In genomic region chr2:170177950-170178781, GRCh38 we compare ENCODE assay signal across 9 cellular contexts. TPM values are rescaled to one million over a fixed set of nuclear protein-coding genes. Genes with fewer than 3 reads are reported as not detected.
DNase-seq lines count a peak whose midpoint lies in the region; TF ChIP-seq lines count a peak whose summit lies in the region.
"Had no signal": no experiment of that assay in that cellular context is flagged by ENCODE, and none has a peak within 500 bp of the region (broad histone marks: within the 10 kb centered on the region; RNA-seq: fewer than 3 reads in every experiment).

MYO3B (plus strand) TSS chr2:170178147; CDS start chr2:170178288, 141 bp downstream.

- no peak for TF ChIP-seq EP300 in transverse colon (IDR thresholded peaks at IDR 0.05; ENCODE audit: low read depth)

- H3K9me3 ChIP-seq in smooth muscle cell (replicated peaks; ENCODE audit: low read depth) (no peaks in the 10 kb centered on the region), transverse colon (no peaks in the 10 kb centered on the region)
- H3K9me3 ChIP-seq: A549 had no signal

- peaks cover 14% of the 10 kb centered on the region for H3K4me1 ChIP-seq in smooth muscle cell (ENCODE audit: low read depth)
- H3K4me1 ChIP-seq in transverse colon, result no peaks in the 10 kb centered on the region

- TF ChIP-seq CTCF in epithelial cell of esophagus (IDR thresholded peaks at IDR 0.05; ENCODE audit: insufficient read depth, low read depth, low read length, missing control alignments), result no peak
- TF ChIP-seq CTCF in smooth muscle cell (IDR thresholded peaks at IDR 0.05; ENCODE audit: borderline replicate concordance, insufficient read depth, poor library complexity, severe bottlenecking), result no peak
- TF ChIP-seq CTCF in transverse colon (IDR thresholded peaks at IDR 0.05), result no peak

- H2AFZ ChIP-seq in smooth muscle cell (ENCODE audit: low read depth), result no peak within 1 kb of the TSS

- WGBS in smooth muscle cell (ENCODE audit: low lambda C conversion rate), result 54% methylated on average over 3 of the region's 3 CpGs
- 82 to 88% methylated on average over 2 to 3 of the region's 3 CpGs for WGBS in transverse colon (ENCODE audit: low coverage in 1 of 2), 2 donors

- no peak for TF ChIP-seq POLR2A in transverse colon (IDR thresholded peaks at IDR 0.05)

- peak within 1 kb of the TSS; percentile 23 for H3K4me2 ChIP-seq in smooth muscle cell
- H3K4me2 ChIP-seq: A549 had no signal

- DNase-seq in NCI-H2107 treated with DMSO at 0.1 percent for 48 hours (lab: John Stamatoyannopoulos, UW; ENCODE audit: unreplicated experiment) (peak; percentile 46), NCI-H2107 (lab: John Stamatoyannopoulos, UW) (no peak), M059J (ENCODE audit: low read depth) (peak; percentile 56), epithelial cell of esophagus (ENCODE audit: low read depth) (peak; percentile 68), smooth muscle cell (lab: John Stamatoyannopoulos, UW; ENCODE audit: unreplicated experiment) (no peak), transverse colon (no peak), SIG-M5 treated with dmso at 0.1 percent for 504 hours (lab: John Stamatoyannopoulos, UW; ENCODE audit: unreplicated experiment) (no peak)
- no peak for DNase-seq in stimulated activated naive CD4-positive, alpha-beta T cell (lab: John Stamatoyannopoulos, UW)

- H3F3A ChIP-seq in smooth muscle cell (ENCODE audit: low read depth), result peaks cover 13% of the 10 kb centered on the region

- intact Hi-C loops in transverse colon (cut with DNase I; ENCODE audit: low total_unique reads), result no loop called here

- H3K27ac ChIP-seq in smooth muscle cell (ENCODE audit: low read depth), result peak within 1 kb of the TSS; percentile 58
- H3K27ac ChIP-seq in transverse colon, result no peak within 1 kb of the TSS
- H3K27ac ChIP-seq: A549 had no signal

- in situ Hi-C loops in transverse colon (cut with MboI; ENCODE audit: low pct_ligation_motif_present in 1 of 4, low pct_unique_long_range_greater_than_20kb in 1 of 4, low sequenced_read_pairs in 3 of 4), result no loop called here

- H4K20me1 ChIP-seq in smooth muscle cell (ENCODE audit: low read depth), result no peaks in the 10 kb centered on the region

- no peak within 1 kb of the TSS for H3K9ac ChIP-seq in smooth muscle cell (ENCODE audit: low read depth)

- H3K36me3 ChIP-seq in smooth muscle cell (ENCODE audit: low read depth) (no peaks in the 10 kb centered on the region), transverse colon (no peaks in the 10 kb centered on the region)

- no peaks in the 10 kb centered on the region for H3K79me2 ChIP-seq in smooth muscle cell (ENCODE audit: low read depth)

- H3K27me3 ChIP-seq in smooth muscle cell (ENCODE audit: low read depth) (no peaks in the 10 kb centered on the region), transverse colon (no peaks in the 10 kb centered on the region)

- no peak within 1 kb of the TSS for H3K4me3 ChIP-seq in epithelial cell of esophagus (ENCODE audit: low read length)
- no peak within 1 kb of the TSS for H3K4me3 ChIP-seq in smooth muscle cell
- H3K4me3 ChIP-seq in transverse colon, result no peak within 1 kb of the TSS
- H3K4me3 ChIP-seq: A549 had no signal

RNA-seq across cellular contexts. Expression of gene MYO3B, which starts in this region (rescaled TPM):
- total RNA-seq in M059J (2014; rRNA removed; shearing (Covaris generic)), result not detected in 2 replicates
- 1.3 and 3.1 TPM in 2 replicates for total RNA-seq in smooth muscle cell
- polyA plus RNA-seq in smooth muscle cell, result 0.47 and 1.3 TPM in 2 replicates
- under 1 TPM in 1 of 4 donors, not detected in 3; 0.48 TPM for total RNA-seq in transverse colon

Comparison
In these comparisons a context has a peak if more than half of its experiments do, and no peak if none do; other contexts are left out.
1. DNase-seq: peak in NCI-H2107 treated with DMSO at 0.1 percent for 48 hours (single experiment) and epithelial cell of esophagus (single experiment); none in NCI-H2107 (single experiment), smooth muscle cell (single experiment), transverse colon (single experiment), stimulated activated naive CD4-positive, alpha-beta T cell (0 of 6) and SIG-M5 treated with dmso at 0.1 percent for 504 hours (single experiment).
2. Peak in DNase-seq in M059J; RNA of the gene not detected or under 1 TPM.